26 cellular contexts compared by ENCODE assay signal in genomic region chr4:48641401-48641800, GRCh38.
"Had no signal": no experiment of that assay in that cellular context is flagged by ENCODE, and none has a peak within 500 bp of the region (broad histone marks: within the 10 kb centered on the region; RNA-seq: fewer than 3 reads in every experiment).

No MANE protein-coding gene starts in this region.

- ATAC-seq: left lobe of liver; naive thymus-derived CD8-positive, alpha-beta T cell; right cardiac atrium; stimulated activated memory B cell treated with anti-CD40 and anti-IgM and Interleukin-4, amounts not matched to agents 10 μg/mL and 1 μg/mL and 100 μg/mL, for 72 hours; stimulated activated naive CD8-positive, alpha-beta T cell treated with anti-CD3 and anti-CD28 coated beads, Interleukin-15, Interleukin-2, amounts not matched to agents 100 U/mL and 50 U/mL, for 24 hours had no signal

- H3K9me3 ChIP-seq: colonic mucosa, esophagus muscularis mucosa, prostate gland, sigmoid colon, suprapubic skin, thyroid gland had no signal

- H3K27ac ChIP-seq: colonic mucosa, esophagus muscularis mucosa, prostate gland, sigmoid colon, suprapubic skin had no signal

- H3K27me3 ChIP-seq: colonic mucosa, esophagus muscularis mucosa, sigmoid colon, spleen, suprapubic skin, thyroid gland had no signal

- H3K36me3 ChIP-seq: colonic mucosa, esophagus muscularis mucosa, prostate gland, sigmoid colon, spleen, suprapubic skin, thyroid gland had no signal

- H3K4me3 Mint-ChIP-seq: central memory CD8-positive, alpha-beta T cell; dendritic cell treated with granulocyte-macrophage colony-stimulating factor and Interleukin-4, amounts not matched to agents 40 ng/mL and 50 ng/mL, for 4 days; naive thymus-derived CD8-positive, alpha-beta T cell; nephron progenitor cell; stimulated activated memory B cell treated with anti-CD40 and anti-IgM and Interleukin-4, amounts not matched to agents 10 μg/mL and 1 μg/mL and 100 μg/mL, for 72 hours had no signal

- H3K4me3 ChIP-seq: colonic mucosa, esophagus muscularis mucosa, prostate gland, sigmoid colon, skin epidermis, spleen, suprapubic skin, thyroid gland had no signal

- H3K27ac Mint-ChIP-seq: dendritic cell treated with granulocyte-macrophage colony-stimulating factor and Interleukin-4, amounts not matched to agents 40 ng/mL and 50 ng/mL, for 4 days; nephron progenitor cell; stimulated activated memory B cell treated with anti-CD40 and anti-IgM and Interleukin-4, amounts not matched to agents 10 μg/mL and 1 μg/mL and 100 μg/mL, for 72 hours had no signal

- H3K4me1 ChIP-seq: colonic mucosa had no signal

- H3K27me3 Mint-ChIP-seq: central memory CD8-positive, alpha-beta T cell; dendritic cell treated with granulocyte-macrophage colony-stimulating factor and Interleukin-4, amounts not matched to agents 40 ng/mL and 50 ng/mL, for 4 days; naive thymus-derived CD8-positive, alpha-beta T cell; stimulated activated memory B cell treated with anti-CD40 and anti-IgM and Interleukin-4, amounts not matched to agents 10 μg/mL and 1 μg/mL and 100 μg/mL, for 72 hours had no signal

- DNase-seq: colonic mucosa; effector memory CD4-positive, alpha-beta T cell; foreskin melanocyte; glutamatergic neuron; hypothalamus; kidney; mesendoderm; midbrain; naive thymus-derived CD8-positive, alpha-beta T cell; nephron progenitor cell; nucleus accumbens; right cardiac atrium; sigmoid colon; spleen; stimulated activated CD4-positive, alpha-beta T cell treated with anti-CD3 and anti-CD28 coated beads, Interleukin-4, amount 100 ng/mL, for 4 hours; stimulated activated naive CD8-positive, alpha-beta T cell treated with anti-CD3 and anti-CD28 coated beads, Interleukin-15, Interleukin-2, amounts not matched to agents 100 U/mL and 50 U/mL, for 24 hours; thyroid gland; trophoblast cell had no signal

- H3K9me3 Mint-ChIP-seq: central memory CD8-positive, alpha-beta T cell; dendritic cell treated with granulocyte-macrophage colony-stimulating factor and Interleukin-4, amounts not matched to agents 40 ng/mL and 50 ng/mL, for 4 days; nephron progenitor cell; stimulated activated memory B cell treated with anti-CD40 and anti-IgM and Interleukin-4, amounts not matched to agents 10 μg/mL and 1 μg/mL and 100 μg/mL, for 72 hours had no signal
